1 cellular context compared by ENCODE assay signal in the genomic region with DNA sequence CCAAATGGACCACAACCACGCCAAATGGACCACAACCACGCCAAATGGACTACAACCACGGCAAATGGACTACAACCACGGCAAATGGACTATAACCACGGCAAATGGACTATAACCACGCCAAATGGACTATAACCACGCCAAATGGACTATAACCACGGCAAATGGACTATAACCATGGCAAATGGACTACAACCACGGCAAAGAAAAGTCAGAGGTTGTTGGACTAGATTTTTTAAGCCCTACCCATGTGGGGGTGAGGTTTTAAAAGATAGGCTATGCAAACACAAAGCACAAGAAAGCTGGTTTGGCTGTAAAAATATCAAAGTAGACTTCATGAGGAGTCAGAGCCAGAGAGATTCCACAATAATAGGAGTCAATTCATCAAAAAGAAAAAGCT.
TF ChIP-seq lines count a peak whose summit lies in the region.

No MANE protein-coding gene starts in this region.

TF ChIP-seq in H1, 55 proteins besides CTCF, POLR2A, EP300 and RAD21:
- TF ChIP-seq SP1 (IDR thresholded peaks at IDR 0.05; ENCODE audit: low read depth, low read length) (no peak), ATF2 (IDR thresholded peaks at IDR 0.05; ENCODE audit: low read length) (no peak), KDM5A (IDR thresholded peaks at IDR 0.05; ENCODE audit: low read length) (no peak), RFX5 (IDR thresholded peaks at IDR 0.05; ENCODE audit: borderline replicate concordance, low read depth, low read length) (no peak), POLR2AphosphoS5 (IDR thresholded peaks at IDR 0.05; ENCODE audit: low read depth, low read length) (no peak)
